ENCODE assay signal across 12 cellular contexts in genomic region chr5:15834596-15835245, GRCh38.
A peak's percentile ranks its signal among the peaks of the same experiment; 100 is the strongest.
DNase-seq lines count a peak whose midpoint lies in the region; ATAC-seq and TF ChIP-seq lines count a peak whose summit lies in the region.
"Had no signal": no experiment of that assay in that cellular context is flagged by ENCODE, and none has a peak within 500 bp of the region (broad histone marks: within the 10 kb centered on the region; RNA-seq: fewer than 3 reads in every experiment).

No MANE protein-coding gene starts in this region.

- ATAC-seq in GM21786 (IDR thresholded peaks at IDR 0.05; ENCODE audit: unreplicated experiment), result no peak
- no peak for ATAC-seq in HG02981 (IDR thresholded peaks at IDR 0.05; ENCODE audit: unreplicated experiment)

- no peak overlapping the region for H4K91ac ChIP-seq in mesenchymal stem cell (ENCODE audit: low read length)

- peak overlapping the region; percentile 29 for H3K9ac ChIP-seq in mesenchymal stem cell (ENCODE audit: low read length)

- H3K79me1 ChIP-seq in mesenchymal stem cell (replicated peaks; ENCODE audit: low read length, poor library complexity, severe bottlenecking), result peaks cover 29% of the 10 kb centered on the region

- TF ChIP-seq CTCF in BJ (IDR thresholded peaks at IDR 0.05; ENCODE audit: insufficient read depth, low read depth, low read length), result no peak

- CTCF ChIA-PET in BJ (lab: Yijun Ruan, JAX), result interaction anchor here (1.1 to 3.4 kb wide), 3 partner anchors 10 to 729 kb away, joined by 3 to 14 read pairs (median 4); no protein-coding TSS in a partner anchor

- H3K27ac ChIP-seq in mesenchymal stem cell (ENCODE audit: low read length, poor library complexity, severe bottlenecking), result peak overlapping the region; percentile 63

- H3K9me3 ChIP-seq in mesenchymal stem cell (ENCODE audit: control insufficient read depth, low read length), result no peaks in the 10 kb centered on the region

- H2BK5ac ChIP-seq in mesenchymal stem cell (ENCODE audit: low read depth, low read length, poor library complexity, severe bottlenecking), result no peak overlapping the region

- H3K4me2 ChIP-seq in mesenchymal stem cell (ENCODE audit: low read length, poor library complexity, severe bottlenecking), result no peak overlapping the region

- no peak overlapping the region for H3K4me3 ChIP-seq in BJ (ENCODE audit: low read depth, low read length)
- no peak overlapping the region for H3K4me3 ChIP-seq in mesenchymal stem cell (ENCODE audit: insufficient read depth in 1 of 2, low read depth in 1 of 2, low read length in 2 of 2)

- WGBS in mesenchymal stem cell, result 72% methylated on average over 3 of the region's 3 CpGs

- no peak overlapping the region for H4K8ac ChIP-seq in mesenchymal stem cell (ENCODE audit: low read length)

- H2BK15ac ChIP-seq in mesenchymal stem cell (ENCODE audit: low read depth, poor library complexity, severe bottlenecking), result no peak overlapping the region

- no peak overlapping the region for H3K4ac ChIP-seq in mesenchymal stem cell (ENCODE audit: low read depth in 1 of 2, low read length in 2 of 2)

- POLR2A ChIA-PET in BJ (lab: Charles Lee), result interaction anchor here (0.7 kb wide), 1 partner anchor 91 kb away, joined by 3 read pairs; no protein-coding TSS in a partner anchor

- no peak overlapping the region for H2BK120ac ChIP-seq in mesenchymal stem cell (ENCODE audit: low read depth, low read length)

- no peak overlapping the region for H3K18ac ChIP-seq in mesenchymal stem cell (ENCODE audit: low read depth in 1 of 2, low read length in 2 of 2)

- H3K27me3 ChIP-seq in BJ (ENCODE audit: control insufficient read depth, insufficient read depth, low read length), result no peaks in the 10 kb centered on the region
- H3K27me3 ChIP-seq in mesenchymal stem cell (ENCODE audit: control insufficient read depth in 1 of 2, insufficient read depth in 1 of 2, low read length in 2 of 2), result no peaks in the 10 kb centered on the region

- no peak overlapping the region for H2AK5ac ChIP-seq in mesenchymal stem cell (ENCODE audit: low read length, severe bottlenecking)

- H3K14ac ChIP-seq in mesenchymal stem cell (ENCODE audit: low read length in 2 of 2), result no peak overlapping the region

- no peaks in the 10 kb centered on the region for H3K4me1 ChIP-seq in mesenchymal stem cell (ENCODE audit: control insufficient read depth, insufficient read depth, low read depth, low read length)

- H3K23ac ChIP-seq in mesenchymal stem cell (ENCODE audit: low read length in 2 of 2), result no peak overlapping the region

- no peak overlapping the region for H2AFZ ChIP-seq in mesenchymal stem cell (ENCODE audit: low read depth, low read length)

- DNase-seq in BJ (ENCODE audit: low read depth) (peak; percentile 61), LHCN-M2 (ENCODE audit: low read depth) (peak; percentile 78), brain pericyte (ENCODE audit: low read depth, low spot score) (peak; percentile 40), mesenchymal stem cell (peak; percentile 21), pons (ENCODE audit: low spot score) (no peak), NCI-H524 treated with DMSO at 0.1 percent for 48 hours (lab: John Stamatoyannopoulos, UW) (no peak)
- DNase-seq: islet precursor cell, NCI-H1048, occipital lobe, trophoblast cell had no signal

- H2BK12ac ChIP-seq in mesenchymal stem cell (ENCODE audit: low read length in 2 of 2), result no peak overlapping the region

- H3K36me3 ChIP-seq in BJ (ENCODE audit: control insufficient read depth, insufficient read depth, low read length) (no peaks in the 10 kb centered on the region), mesenchymal stem cell (ENCODE audit: control insufficient read depth in 1 of 2, insufficient read depth in 2 of 2, low read depth in 1 of 2, low read length in 2 of 2) (no peaks in the 10 kb centered on the region)

Comparison
In these comparisons a context has a peak if more than half of its experiments do, and no peak if none do; other contexts are left out.
1. DNase-seq: peak in BJ (single experiment), LHCN-M2 (single experiment), brain pericyte (single experiment) and mesenchymal stem cell (single experiment); none in pons (single experiment) and NCI-H524 treated with DMSO at 0.1 percent for 48 hours (single experiment).